In genomic region chr15:64507293-64507802, GRCh38 we compare ENCODE assay signal across 8 cellular contexts. TPM values are rescaled to one million over a fixed set of nuclear protein-coding genes. Genes with fewer than 3 reads are reported as not detected.
DNase-seq lines count a peak whose midpoint lies in the region; ATAC-seq and TF ChIP-seq lines count a peak whose summit lies in the region.

No MANE protein-coding gene starts in this region.

- H3K36me3 Mint-ChIP-seq in activated B cell treated with CpG ODN at 0.5 μM for 24 hours (ENCODE audit: low read depth) = peaks cover 11% of the 10 kb centered on the region
- H3K36me3 Mint-ChIP-seq in dendritic cell treated with granulocyte-macrophage colony-stimulating factor and Interleukin-4, amounts not matched to agents 40 ng/mL and 50 ng/mL, for 4 days (ENCODE audit: low read depth) = peaks cover 11% of the 10 kb centered on the region
- peaks cover 3% of the 10 kb centered on the region for H3K36me3 Mint-ChIP-seq in osteocyte (ENCODE audit: unreplicated experiment)

- H3K4me3 Mint-ChIP-seq in activated B cell treated with CpG ODN at 0.5 μM for 24 hours (peak overlapping the region; percentile 52), osteocyte (ENCODE audit: unreplicated experiment) (no peak overlapping the region)
- peak overlapping the region; percentile 45 for H3K4me3 Mint-ChIP-seq in dendritic cell treated with granulocyte-macrophage colony-stimulating factor and Interleukin-4, amounts not matched to agents 40 ng/mL and 50 ng/mL, for 4 days

- CTCF ChIA-PET in activated B cell treated with CpG ODN at 0.5 μM for 24 hours (lab: Charles Lee) = no interaction called here

- H3K9me3 Mint-ChIP-seq in activated B cell treated with CpG ODN at 0.5 μM for 24 hours (no peaks in the 10 kb centered on the region), osteocyte (ENCODE audit: unreplicated experiment) (no peaks in the 10 kb centered on the region)
- no peaks in the 10 kb centered on the region for H3K9me3 Mint-ChIP-seq in dendritic cell treated with granulocyte-macrophage colony-stimulating factor and Interleukin-4, amounts not matched to agents 40 ng/mL and 50 ng/mL, for 4 days

- no peak for TF ChIP-seq CTCF in activated B cell treated with CpG ODN at 0.5 μM for 24 hours (IDR thresholded peaks at IDR 0.05)
- TF ChIP-seq CTCF in osteocyte (IDR thresholded peaks at IDR 0.05) = no peak

- H3K27ac Mint-ChIP-seq in activated B cell treated with CpG ODN at 0.5 μM for 24 hours (peak overlapping the region; percentile 79), osteocyte (ENCODE audit: unreplicated experiment) (no peak overlapping the region)
- H3K27ac Mint-ChIP-seq in dendritic cell treated with granulocyte-macrophage colony-stimulating factor and Interleukin-4, amounts not matched to agents 40 ng/mL and 50 ng/mL, for 4 days = peak overlapping the region; percentile 83

- POLR2A ChIA-PET in activated B cell treated with CpG ODN at 0.5 μM for 24 hours (lab: Charles Lee) = interaction anchor here (0.5 to 1.7 kb wide), 3 partner anchors 30 to 214 kb away, joined by 3 to 10 read pairs (median 6); partner anchors contain the start of gene ZNF609

- DNase-seq in AML-193 (lab: John Stamatoyannopoulos, UW) = peak; percentile 46 to 52
- peak; percentile 16 for DNase-seq in activated B cell treated with CpG ODN at 0.5 μM for 24 hours
- DNase-seq in mucosa of gallbladder (ENCODE audit: low spot score) = peak; percentile 85
- peak; percentile 2 for DNase-seq in stimulated activated CD8-positive, alpha-beta memory T cell treated with anti-CD3 and anti-CD28 coated beads, Interleukin-7, amount 100 ng/mL, for 24 hours (ENCODE audit: low read depth)
- no peak for DNase-seq in osteocyte (ENCODE audit: extremely low spot score, unreplicated experiment)

- H3K27me3 Mint-ChIP-seq in activated B cell treated with CpG ODN at 0.5 μM for 24 hours (no peaks in the 10 kb centered on the region), osteocyte (ENCODE audit: unreplicated experiment) (no peaks in the 10 kb centered on the region)
- no peaks in the 10 kb centered on the region for H3K27me3 Mint-ChIP-seq in dendritic cell treated with granulocyte-macrophage colony-stimulating factor and Interleukin-4, amounts not matched to agents 40 ng/mL and 50 ng/mL, for 4 days

- intact Hi-C loops in activated B cell treated with CpG ODN at 0.5 μM for 24 hours (cut with micrococcal nuclease) = loop anchor here (5.0 to 10.0 kb wide), 3 partner anchors 45 to 117 kb away; partner anchors contain the start of gene ZNF609
- intact Hi-C loops in dendritic cell treated with granulocyte-macrophage colony-stimulating factor and Interleukin-4, amounts not matched to agents 40 ng/mL and 50 ng/mL, for 4 days (cut with micrococcal nuclease) = no loop called here

- ATAC-seq in GM18861 (IDR thresholded peaks at IDR 0.05; ENCODE audit: unreplicated experiment) = peak; percentile 56
- ATAC-seq in HG03460 (IDR thresholded peaks at IDR 0.05; ENCODE audit: unreplicated experiment) = peak; percentile 71
- peak; percentile 78 for ATAC-seq in activated B cell treated with CpG ODN at 0.5 μM for 24 hours (ENCODE audit: low read depth)

- H3K4me1 Mint-ChIP-seq in activated B cell treated with CpG ODN at 0.5 μM for 24 hours (peaks cover 50% of the 10 kb centered on the region), osteocyte (ENCODE audit: unreplicated experiment) (peaks cover 21% of the 10 kb centered on the region)
- H3K4me1 Mint-ChIP-seq in dendritic cell treated with granulocyte-macrophage colony-stimulating factor and Interleukin-4, amounts not matched to agents 40 ng/mL and 50 ng/mL, for 4 days (ENCODE audit: low read depth) = peaks cover 51% of the 10 kb centered on the region

RNA-seq across cellular contexts. Expression of gene ZNF609, which starts 47.0 kb away (rescaled TPM):
- total RNA-seq in activated B cell treated with CpG ODN at 0.5 μM for 24 hours = 25.9 and 28.6 TPM in 2 replicates
- total RNA-seq in mucosa of gallbladder = 36.3 TPM
- 31.7 and 35.1 TPM in 2 replicates for total RNA-seq in osteocyte
